ENCODE assay signal across 8 cellular contexts in genomic region chr3:146160233-146160963, GRCh38. TPM values are rescaled to one million over a fixed set of nuclear protein-coding genes. Genes with fewer than 3 reads are reported as not detected.
DNase-seq lines count a peak whose midpoint lies in the region; ATAC-seq and TF ChIP-seq lines count a peak whose summit lies in the region.

No MANE protein-coding gene starts in this region.

- H3K9me3 ChIP-seq in BE2C = no peaks in the 10 kb centered on the region
- no peaks in the 10 kb centered on the region for H3K9me3 ChIP-seq in duodenal mucosa (ENCODE audit: control insufficient read depth in 1 of 2, low read length in 2 of 2)

- peak; percentile 23 for ATAC-seq in GM19351 (IDR thresholded peaks at IDR 0.05; ENCODE audit: unreplicated experiment)
- ATAC-seq in stimulated activated memory B cell treated with anti-CD40 and anti-IgM and Interleukin-4, amounts not matched to agents 10 μg/mL and 1 μg/mL and 100 μg/mL, for 72 hours = peak; percentile 40

- H3K9ac ChIP-seq in duodenal mucosa (ENCODE audit: low read depth in 1 of 2, low read length in 2 of 2) = peak overlapping the region; percentile 79 to 95

- H3K36me3 Mint-ChIP-seq in stimulated activated memory B cell treated with anti-CD40 and anti-IgM and Interleukin-4, amounts not matched to agents 10 μg/mL and 1 μg/mL and 100 μg/mL, for 72 hours = no peaks in the 10 kb centered on the region

- H3K4me1 ChIP-seq in BE2C (no peaks in the 10 kb centered on the region), duodenal mucosa (ENCODE audit: control insufficient read depth in 1 of 2, insufficient read depth in 2 of 2, low read length in 2 of 2) (peaks cover 37 to 44% of the 10 kb centered on the region in 2 donors)

- H3K4me3 Mint-ChIP-seq in stimulated activated memory B cell treated with anti-CD40 and anti-IgM and Interleukin-4, amounts not matched to agents 10 μg/mL and 1 μg/mL and 100 μg/mL, for 72 hours = peak overlapping the region; percentile 30

- H3K27ac Mint-ChIP-seq in stimulated activated memory B cell treated with anti-CD40 and anti-IgM and Interleukin-4, amounts not matched to agents 10 μg/mL and 1 μg/mL and 100 μg/mL, for 72 hours = no peak overlapping the region

- DNase-seq in BE2C (peak; percentile 7), KBM-7 (peak; percentile 46), SW480 (ENCODE audit: low spot score) (peak; percentile 73), left kidney (ENCODE audit: low read depth, low spot score) (peak; percentile 92), GM19238 (ENCODE audit: insufficient read length, low spot score) (no peak)

- peaks cover 47% of the 10 kb centered on the region for H3K27me3 Mint-ChIP-seq in stimulated activated memory B cell treated with anti-CD40 and anti-IgM and Interleukin-4, amounts not matched to agents 10 μg/mL and 1 μg/mL and 100 μg/mL, for 72 hours

- peaks cover 9% of the 10 kb centered on the region for H3K4me1 Mint-ChIP-seq in stimulated activated memory B cell treated with anti-CD40 and anti-IgM and Interleukin-4, amounts not matched to agents 10 μg/mL and 1 μg/mL and 100 μg/mL, for 72 hours

- H3K36me3 ChIP-seq in BE2C (no peaks in the 10 kb centered on the region), duodenal mucosa (ENCODE audit: control insufficient read depth in 1 of 2, insufficient read depth in 2 of 2, low read length in 2 of 2) (no peaks in the 10 kb centered on the region)

- peaks cover 3% of the 10 kb centered on the region for H3K9me3 Mint-ChIP-seq in stimulated activated memory B cell treated with anti-CD40 and anti-IgM and Interleukin-4, amounts not matched to agents 10 μg/mL and 1 μg/mL and 100 μg/mL, for 72 hours

- peak overlapping the region; percentile 34 for H3K4me3 ChIP-seq in BE2C (ENCODE audit: low read depth, low read length)
- H3K4me3 ChIP-seq in duodenal mucosa (ENCODE audit: low read depth in 1 of 2, low read length in 2 of 2) = peak overlapping the region; percentile 77 to 92

- TF ChIP-seq CTCF in BE2C (IDR thresholded peaks at IDR 0.05; ENCODE audit: low read depth, low read length) = peak; percentile 24

- in situ Hi-C loops in KBM-7 (cut with MboI; ENCODE audit: low pct_unique_long_range_greater_than_20kb, low sequenced_read_pairs) = no loop called here

- H3K27me3 ChIP-seq in BE2C = peaks cover 50% of the 10 kb centered on the region
- H3K27me3 ChIP-seq in duodenal mucosa (ENCODE audit: control insufficient read depth in 1 of 2, insufficient read depth in 2 of 2, low read length in 2 of 2) = no peaks in the 10 kb centered on the region

- peak overlapping the region; percentile 86 for H3K27ac ChIP-seq in duodenal mucosa (ENCODE audit: low read depth, low read length)

RNA-seq across cellular contexts. Expression of gene PLOD2, which starts 0.6 kb away (rescaled TPM):
- polyA plus RNA-seq in BE2C (2012; ENCODE audit: insufficient read depth, insufficient read length, low read depth) = 1.3 TPM
